ENCODE assay signal across 8 cellular contexts in genomic region chr10:110870823-110871235, GRCh38. TPM values are rescaled to one million over a fixed set of nuclear protein-coding genes. Genes with fewer than 3 reads are reported as not detected.
DNase-seq lines count a peak whose midpoint lies in the region; ATAC-seq and TF ChIP-seq lines count a peak whose summit lies in the region.

No MANE protein-coding gene starts in this region.

- H3K4me1 ChIP-seq in BE2C (peaks cover 16% of the 10 kb centered on the region), Karpas-422 (ENCODE audit: low read length) (peaks cover 75% of the 10 kb centered on the region)

- peak overlapping the region; percentile 83 for H3K9ac ChIP-seq in Karpas-422 (ENCODE audit: low read length)

- peak overlapping the region; percentile 50; the same call in 1 of the 2 replicates for H2AFZ ChIP-seq in Karpas-422 (ENCODE audit: low read length)

- peak overlapping the region; percentile 97 for H3K27ac Mint-ChIP-seq in chondrocyte (ENCODE audit: unreplicated experiment)
- peak overlapping the region; percentile 97 to 100 (median 99) for H3K27ac Mint-ChIP-seq in naive thymus-derived CD8-positive, alpha-beta T cell

- DNase-seq in BE2C (peak; percentile 28), Karpas-422 (no peak), chondrocyte (ENCODE audit: low spot score) (no peak), cerebellum (ENCODE audit: low spot score) (no peak)
- DNase-seq in naive thymus-derived CD8-positive, alpha-beta T cell = no peak
- DNase-seq in stimulated activated CD4-positive, alpha-beta T cell treated with anti-CD3 and anti-CD28 coated beads, Interleukin-4, amount 100 ng/mL, for 24 hours = no peak

- peaks cover 58% of the 10 kb centered on the region for H3K4me1 Mint-ChIP-seq in chondrocyte (ENCODE audit: low read depth)
- H3K4me1 Mint-ChIP-seq in naive thymus-derived CD8-positive, alpha-beta T cell = peaks cover 39 to 82% (median 68%) of the 10 kb centered on the region in 4 donors

- TF ChIP-seq CTCF in BE2C (IDR thresholded peaks at IDR 0.05; ENCODE audit: low read depth, low read length) (no peak), chondrocyte (IDR thresholded peaks at IDR 0.05) (no peak)

- no peaks in the 10 kb centered on the region for H3K9me2 ChIP-seq in Karpas-422 (replicated peaks; ENCODE audit: insufficient read depth, low read length)

- H3K27me3 Mint-ChIP-seq in chondrocyte (ENCODE audit: low read depth) = no peaks in the 10 kb centered on the region
- no peaks in the 10 kb centered on the region for H3K27me3 Mint-ChIP-seq in naive thymus-derived CD8-positive, alpha-beta T cell

- H3K79me2 ChIP-seq in Karpas-422 (ENCODE audit: low read length) = peaks cover 30% of the 10 kb centered on the region

- POLR2A ChIA-PET in naive thymus-derived CD8-positive, alpha-beta T cell (lab: Charles Lee) = interaction anchor here (0.8 to 3.1 kb wide), 17 partner anchors 10 to 125 kb away, joined by 3 to 87 read pairs (median 6); partner anchors contain the start of genes BBIP1 and SHOC2

- peak overlapping the region; percentile 81 for H3K4me3 Mint-ChIP-seq in chondrocyte (ENCODE audit: unreplicated experiment)
- H3K4me3 Mint-ChIP-seq in naive thymus-derived CD8-positive, alpha-beta T cell = peak overlapping the region; percentile 79 to 99 (median 96)

- no peaks in the 10 kb centered on the region for H3K36me3 Mint-ChIP-seq in chondrocyte (ENCODE audit: low read depth)
- H3K36me3 Mint-ChIP-seq in naive thymus-derived CD8-positive, alpha-beta T cell = peaks cover 0 to 10% (median 3%) of the 10 kb centered on the region in 3 donors

- H3K9me3 ChIP-seq in BE2C (no peaks in the 10 kb centered on the region), Karpas-422 (ENCODE audit: low read length) (no peaks in the 10 kb centered on the region)

- ATAC-seq in naive thymus-derived CD8-positive, alpha-beta T cell = no peak
- ATAC-seq in GM18870 (IDR thresholded peaks at IDR 0.05; ENCODE audit: unreplicated experiment) = no peak
- no peak for ATAC-seq in HG02623 (IDR thresholded peaks at IDR 0.05; ENCODE audit: unreplicated experiment)

- peak overlapping the region; percentile 95 for H3K4me2 ChIP-seq in Karpas-422 (ENCODE audit: low read depth, low read length, poor library complexity, severe bottlenecking)

- no peaks in the 10 kb centered on the region for H3K27me3 ChIP-seq in BE2C
- no peaks in the 10 kb centered on the region for H3K27me3 ChIP-seq in Karpas-422 (ENCODE audit: low read length)

- peak overlapping the region; percentile 86; the same call in 1 of the 2 replicates for H3K27ac ChIP-seq in Karpas-422 (ENCODE audit: low read length)

- H3K36me3 ChIP-seq in BE2C = no peaks in the 10 kb centered on the region
- H3K36me3 ChIP-seq in Karpas-422 (ENCODE audit: insufficient read depth, low read length) = 0 out of 2 replicates have a peak, but pooled peaks cover 2% of the 10 kb centered on the region

- no peaks in the 10 kb centered on the region for H3K9me3 Mint-ChIP-seq in chondrocyte (ENCODE audit: low read depth)
- peaks cover 0 to 2% (median 0%) of the 10 kb centered on the region in 9 donors for H3K9me3 Mint-ChIP-seq in naive thymus-derived CD8-positive, alpha-beta T cell

- H3K4me3 ChIP-seq in BE2C (ENCODE audit: low read depth, low read length) = no peak overlapping the region
- peak overlapping the region; percentile 67 for H3K4me3 ChIP-seq in Karpas-422 (ENCODE audit: low read length)

- H4K20me1 ChIP-seq in Karpas-422 (ENCODE audit: insufficient read depth, low read depth, low read length) = no peaks in the 10 kb centered on the region

RNA-seq across cellular contexts. Expression of gene PDCD4, which starts 0.9 kb away (rescaled TPM):
- polyA plus RNA-seq in BE2C (2012; ENCODE audit: insufficient read depth, insufficient read length, low read depth) = 30.0 TPM
- total RNA-seq in Karpas-422 (2014; rRNA removed; shearing (Covaris generic); ENCODE audit: low replicate concordance) = 40.0 and 77.4 TPM in 2 replicates
- total RNA-seq in chondrocyte (73.7 to 100 TPM (median 80.3 TPM) in 3 replicates), cerebellum (89.3 TPM)
- 100 to 1,000 TPM; 361 to 367 TPM for total RNA-seq in naive thymus-derived CD8-positive, alpha-beta T cell
- polyA plus RNA-seq in naive thymus-derived CD8-positive, alpha-beta T cell = 100 to 1,000 TPM; 318 to 385 (median 341) TPM

RNA-seq across cellular contexts. Expression of gene BBIP1, which starts 48.2 kb away (rescaled TPM):
- polyA plus RNA-seq in BE2C (2012; ENCODE audit: insufficient read depth, insufficient read length, low read depth) = 15.2 TPM
- total RNA-seq in Karpas-422 (2014; rRNA removed; shearing (Covaris generic); ENCODE audit: low replicate concordance) = 6.3 and 53.8 TPM in 2 replicates
- total RNA-seq in chondrocyte (22.2 to 26.4 TPM (median 25.0 TPM) in 3 replicates), cerebellum (44.1 TPM)
- 10 to 100 TPM; 46.5 to 60.3 TPM for total RNA-seq in naive thymus-derived CD8-positive, alpha-beta T cell
- polyA plus RNA-seq in naive thymus-derived CD8-positive, alpha-beta T cell = 10 to 100 TPM; 25.1 to 29.7 (median 29.0) TPM

RNA-seq across cellular contexts. Expression of gene SHOC2, which starts 48.6 kb away (rescaled TPM):
- 20.7 TPM for polyA plus RNA-seq in BE2C (2012; ENCODE audit: insufficient read depth, insufficient read length, low read depth)
- total RNA-seq in Karpas-422 (2014; rRNA removed; shearing (Covaris generic); ENCODE audit: low replicate concordance) = 10.4 and 30.8 TPM in 2 replicates
- 64.4 to 73.3 TPM (median 65.9 TPM) in 3 replicates for total RNA-seq in chondrocyte
- 10 to 100 TPM; 66.1 to 72.6 TPM for total RNA-seq in naive thymus-derived CD8-positive, alpha-beta T cell
- 10 to 100 TPM; 43.2 to 58.3 (median 57.7) TPM for polyA plus RNA-seq in naive thymus-derived CD8-positive, alpha-beta T cell
- 85.6 TPM for total RNA-seq in cerebellum
